1 cellular context compared by ENCODE assay signal in the genomic region with DNA sequence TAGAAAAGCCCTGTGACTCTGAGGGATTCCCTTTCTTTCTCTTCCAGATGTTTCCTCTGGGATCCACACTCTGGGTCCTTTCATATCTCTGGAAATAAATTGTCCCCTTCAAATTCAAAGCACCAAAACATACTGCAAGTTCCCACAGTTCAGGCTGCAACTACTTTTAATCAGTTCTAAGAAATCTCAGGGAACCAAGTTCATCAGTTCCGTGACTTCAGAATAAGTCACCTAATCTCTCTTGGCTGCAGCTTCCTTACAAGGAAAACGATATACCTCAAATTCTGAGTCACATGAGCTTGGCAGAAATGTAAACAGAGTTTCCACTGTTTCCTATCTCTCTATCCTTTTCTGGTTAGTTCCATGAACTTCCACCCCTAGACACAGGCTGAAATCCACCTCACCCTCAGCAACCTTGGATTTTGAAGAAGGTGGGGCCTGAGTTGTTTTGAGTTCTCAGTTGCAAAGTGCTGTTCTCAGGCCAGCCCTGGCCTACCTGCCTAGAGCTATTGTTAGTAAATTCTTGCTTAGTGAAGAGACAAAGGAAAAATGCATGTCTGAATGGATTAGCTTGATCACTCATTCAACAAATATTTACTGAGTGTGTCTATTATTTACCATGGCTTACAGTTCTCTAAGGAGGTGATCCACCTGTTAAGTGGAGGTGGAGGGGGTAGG.
TF ChIP-seq lines count a peak whose summit lies in the region.

No MANE protein-coding gene starts in this region.

TF ChIP-seq in K562, 482 proteins besides CTCF, POLR2A, EP300 and RAD21 (continued from another document and continues in another):
- TF ChIP-seq, protein P1, sequence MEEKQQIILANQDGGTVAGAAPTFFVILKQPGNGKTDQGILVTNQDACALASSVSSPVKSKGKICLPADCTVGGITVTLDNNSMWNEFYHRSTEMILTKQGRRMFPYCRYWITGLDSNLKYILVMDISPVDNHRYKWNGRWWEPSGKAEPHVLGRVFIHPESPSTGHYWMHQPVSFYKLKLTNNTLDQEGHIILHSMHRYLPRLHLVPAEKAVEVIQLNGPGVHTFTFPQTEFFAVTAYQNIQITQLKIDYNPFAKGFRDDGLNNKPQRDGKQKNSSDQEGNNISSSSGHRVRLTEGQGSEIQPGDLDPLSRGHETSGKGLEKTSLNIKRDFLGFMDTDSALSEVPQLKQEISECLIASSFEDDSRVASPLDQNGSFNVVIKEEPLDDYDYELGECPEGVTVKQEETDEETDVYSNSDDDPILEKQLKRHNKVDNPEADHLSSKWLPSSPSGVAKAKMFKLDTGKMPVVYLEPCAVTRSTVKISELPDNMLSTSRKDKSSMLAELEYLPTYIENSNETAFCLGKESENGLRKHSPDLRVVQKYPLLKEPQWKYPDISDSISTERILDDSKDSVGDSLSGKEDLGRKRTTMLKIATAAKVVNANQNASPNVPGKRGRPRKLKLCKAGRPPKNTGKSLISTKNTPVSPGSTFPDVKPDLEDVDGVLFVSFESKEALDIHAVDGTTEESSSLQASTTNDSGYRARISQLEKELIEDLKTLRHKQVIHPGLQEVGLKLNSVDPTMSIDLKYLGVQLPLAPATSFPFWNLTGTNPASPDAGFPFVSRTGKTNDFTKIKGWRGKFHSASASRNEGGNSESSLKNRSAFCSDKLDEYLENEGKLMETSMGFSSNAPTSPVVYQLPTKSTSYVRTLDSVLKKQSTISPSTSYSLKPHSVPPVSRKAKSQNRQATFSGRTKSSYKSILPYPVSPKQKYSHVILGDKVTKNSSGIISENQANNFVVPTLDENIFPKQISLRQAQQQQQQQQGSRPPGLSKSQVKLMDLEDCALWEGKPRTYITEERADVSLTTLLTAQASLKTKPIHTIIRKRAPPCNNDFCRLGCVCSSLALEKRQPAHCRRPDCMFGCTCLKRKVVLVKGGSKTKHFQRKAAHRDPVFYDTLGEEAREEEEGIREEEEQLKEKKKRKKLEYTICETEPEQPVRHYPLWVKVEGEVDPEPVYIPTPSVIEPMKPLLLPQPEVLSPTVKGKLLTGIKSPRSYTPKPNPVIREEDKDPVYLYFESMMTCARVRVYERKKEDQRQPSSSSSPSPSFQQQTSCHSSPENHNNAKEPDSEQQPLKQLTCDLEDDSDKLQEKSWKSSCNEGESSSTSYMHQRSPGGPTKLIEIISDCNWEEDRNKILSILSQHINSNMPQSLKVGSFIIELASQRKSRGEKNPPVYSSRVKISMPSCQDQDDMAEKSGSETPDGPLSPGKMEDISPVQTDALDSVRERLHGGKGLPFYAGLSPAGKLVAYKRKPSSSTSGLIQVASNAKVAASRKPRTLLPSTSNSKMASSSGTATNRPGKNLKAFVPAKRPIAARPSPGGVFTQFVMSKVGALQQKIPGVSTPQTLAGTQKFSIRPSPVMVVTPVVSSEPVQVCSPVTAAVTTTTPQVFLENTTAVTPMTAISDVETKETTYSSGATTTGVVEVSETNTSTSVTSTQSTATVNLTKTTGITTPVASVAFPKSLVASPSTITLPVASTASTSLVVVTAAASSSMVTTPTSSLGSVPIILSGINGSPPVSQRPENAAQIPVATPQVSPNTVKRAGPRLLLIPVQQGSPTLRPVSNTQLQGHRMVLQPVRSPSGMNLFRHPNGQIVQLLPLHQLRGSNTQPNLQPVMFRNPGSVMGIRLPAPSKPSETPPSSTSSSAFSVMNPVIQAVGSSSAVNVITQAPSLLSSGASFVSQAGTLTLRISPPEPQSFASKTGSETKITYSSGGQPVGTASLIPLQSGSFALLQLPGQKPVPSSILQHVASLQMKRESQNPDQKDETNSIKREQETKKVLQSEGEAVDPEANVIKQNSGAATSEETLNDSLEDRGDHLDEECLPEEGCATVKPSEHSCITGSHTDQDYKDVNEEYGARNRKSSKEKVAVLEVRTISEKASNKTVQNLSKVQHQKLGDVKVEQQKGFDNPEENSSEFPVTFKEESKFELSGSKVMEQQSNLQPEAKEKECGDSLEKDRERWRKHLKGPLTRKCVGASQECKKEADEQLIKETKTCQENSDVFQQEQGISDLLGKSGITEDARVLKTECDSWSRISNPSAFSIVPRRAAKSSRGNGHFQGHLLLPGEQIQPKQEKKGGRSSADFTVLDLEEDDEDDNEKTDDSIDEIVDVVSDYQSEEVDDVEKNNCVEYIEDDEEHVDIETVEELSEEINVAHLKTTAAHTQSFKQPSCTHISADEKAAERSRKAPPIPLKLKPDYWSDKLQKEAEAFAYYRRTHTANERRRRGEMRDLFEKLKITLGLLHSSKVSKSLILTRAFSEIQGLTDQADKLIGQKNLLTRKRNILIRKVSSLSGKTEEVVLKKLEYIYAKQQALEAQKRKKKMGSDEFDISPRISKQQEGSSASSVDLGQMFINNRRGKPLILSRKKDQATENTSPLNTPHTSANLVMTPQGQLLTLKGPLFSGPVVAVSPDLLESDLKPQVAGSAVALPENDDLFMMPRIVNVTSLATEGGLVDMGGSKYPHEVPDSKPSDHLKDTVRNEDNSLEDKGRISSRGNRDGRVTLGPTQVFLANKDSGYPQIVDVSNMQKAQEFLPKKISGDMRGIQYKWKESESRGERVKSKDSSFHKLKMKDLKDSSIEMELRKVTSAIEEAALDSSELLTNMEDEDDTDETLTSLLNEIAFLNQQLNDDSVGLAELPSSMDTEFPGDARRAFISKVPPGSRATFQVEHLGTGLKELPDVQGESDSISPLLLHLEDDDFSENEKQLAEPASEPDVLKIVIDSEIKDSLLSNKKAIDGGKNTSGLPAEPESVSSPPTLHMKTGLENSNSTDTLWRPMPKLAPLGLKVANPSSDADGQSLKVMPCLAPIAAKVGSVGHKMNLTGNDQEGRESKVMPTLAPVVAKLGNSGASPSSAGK (IDR thresholded peaks at IDR 0.05), result no peak; the same call in 1 of the 2 replicates
- TF ChIP-seq TFAP4 (CRISPR knock-in tag; IDR thresholded peaks at IDR 0.05; ENCODE audit: borderline replicate concordance) (no peak), GTF2A2 (tag; IDR thresholded peaks at IDR 0.05) (no peak), SP1 (CRISPR knock-in tag; IDR thresholded peaks at IDR 0.05) (no peak), CC2D1A (IDR thresholded peaks at IDR 0.05) (no peak), HIVEP1 (CRISPR knock-in tag; IDR thresholded peaks at IDR 0.05) (no peak), PURB (CRISPR knock-in tag; IDR thresholded peaks at IDR 0.05; ENCODE audit: low read depth) (no peak), MLX (CRISPR knock-in tag; conservative IDR thresholded peaks at IDR 0.05) (no peak), RBM14 (IDR thresholded peaks at IDR 0.05; ENCODE audit: borderline replicate concordance, insufficient read depth, low read depth, low read length) (no peak), ZNF695 (CRISPR knock-in tag; IDR thresholded peaks at IDR 0.05) (no peak), CBFA2T3 (IDR thresholded peaks at IDR 0.05) (peak; percentile 53; the same call in 1 of the 2 replicates), ZNF57 (CRISPR knock-in tag; IDR thresholded peaks at IDR 0.05) (no peak), NR4A1 (CRISPR knock-in tag; IDR thresholded peaks at IDR 0.05) (no peak), NR4A1 (tag; IDR thresholded peaks at IDR 0.05) (no peak), GABPB2 (CRISPR knock-in tag; conservative IDR thresholded peaks at IDR 0.05) (no peak), ZFX (CRISPR knock-in tag; IDR thresholded peaks at IDR 0.05) (peak; percentile 55), ZKSCAN3 (CRISPR knock-in tag; IDR thresholded peaks at IDR 0.05) (no peak), NCOA6 (IDR thresholded peaks at IDR 0.05) (no peak), SRSF1 (IDR thresholded peaks at IDR 0.05; ENCODE audit: low read depth, low read length) (no peak), ZBTB40 (IDR thresholded peaks at IDR 0.05) (no peak), ZBTB40 (CRISPR knock-in tag; IDR thresholded peaks at IDR 0.05) (no peak), RBFOX2 (IDR thresholded peaks at IDR 0.05; ENCODE audit: low read depth, low read length) (no peak), ZFP36 (IDR thresholded peaks at IDR 0.05; ENCODE audit: low read depth, low read length, partially characterized antibody) (no peak), ZNF124 (CRISPR knock-in tag; IDR thresholded peaks at IDR 0.05) (no peak), RCOR1 (IDR thresholded peaks at IDR 0.05; ENCODE audit: borderline replicate concordance in 1 of 2, low read depth in 2 of 2, low read length in 2 of 2) (peak in 1 of 2 experiments; percentile 88; a peak in 2 of 4 replicates), XRCC5 (IDR thresholded peaks at IDR 0.05; ENCODE audit: low read depth, low read length) (no peak), GATA2 (CRISPR knock-in tag; IDR thresholded peaks at IDR 0.05) (peak; percentile 26; the same call in 1 of the 2 replicates)
- TF ChIP-seq, protein P2, sequence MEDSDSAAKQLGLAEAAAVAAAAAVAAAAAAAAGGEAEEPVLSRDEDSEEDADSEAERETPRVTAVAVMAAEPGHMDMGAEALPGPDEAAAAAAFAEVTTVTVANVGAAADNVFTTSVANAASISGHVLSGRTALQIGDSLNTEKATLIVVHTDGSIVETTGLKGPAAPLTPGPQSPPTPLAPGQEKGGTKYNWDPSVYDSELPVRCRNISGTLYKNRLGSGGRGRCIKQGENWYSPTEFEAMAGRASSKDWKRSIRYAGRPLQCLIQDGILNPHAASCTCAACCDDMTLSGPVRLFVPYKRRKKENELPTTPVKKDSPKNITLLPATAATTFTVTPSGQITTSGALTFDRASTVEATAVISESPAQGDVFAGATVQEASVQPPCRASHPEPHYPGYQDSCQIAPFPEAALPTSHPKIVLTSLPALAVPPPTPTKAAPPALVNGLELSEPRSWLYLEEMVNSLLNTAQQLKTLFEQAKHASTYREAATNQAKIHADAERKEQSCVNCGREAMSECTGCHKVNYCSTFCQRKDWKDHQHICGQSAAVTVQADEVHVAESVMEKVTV (CRISPR knock-in tag; IDR thresholded peaks at IDR 0.05), result no peak
- TF ChIP-seq, protein P3, sequence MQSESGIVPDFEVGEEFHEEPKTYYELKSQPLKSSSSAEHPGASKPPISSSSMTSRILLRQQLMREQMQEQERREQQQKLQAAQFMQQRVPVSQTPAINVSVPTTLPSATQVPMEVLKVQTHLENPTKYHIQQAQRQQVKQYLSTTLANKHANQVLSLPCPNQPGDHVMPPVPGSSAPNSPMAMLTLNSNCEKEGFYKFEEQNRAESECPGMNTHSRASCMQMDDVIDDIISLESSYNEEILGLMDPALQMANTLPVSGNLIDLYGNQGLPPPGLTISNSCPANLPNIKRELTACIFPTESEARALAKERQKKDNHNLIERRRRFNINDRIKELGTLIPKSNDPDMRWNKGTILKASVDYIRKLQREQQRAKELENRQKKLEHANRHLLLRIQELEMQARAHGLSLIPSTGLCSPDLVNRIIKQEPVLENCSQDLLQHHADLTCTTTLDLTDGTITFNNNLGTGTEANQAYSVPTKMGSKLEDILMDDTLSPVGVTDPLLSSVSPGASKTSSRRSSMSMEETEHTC (IDR thresholded peaks at IDR 0.05), result peak; percentile 63
